Comparison of ENCODE assay signal across 18 cellular contexts in the genomic region with DNA sequence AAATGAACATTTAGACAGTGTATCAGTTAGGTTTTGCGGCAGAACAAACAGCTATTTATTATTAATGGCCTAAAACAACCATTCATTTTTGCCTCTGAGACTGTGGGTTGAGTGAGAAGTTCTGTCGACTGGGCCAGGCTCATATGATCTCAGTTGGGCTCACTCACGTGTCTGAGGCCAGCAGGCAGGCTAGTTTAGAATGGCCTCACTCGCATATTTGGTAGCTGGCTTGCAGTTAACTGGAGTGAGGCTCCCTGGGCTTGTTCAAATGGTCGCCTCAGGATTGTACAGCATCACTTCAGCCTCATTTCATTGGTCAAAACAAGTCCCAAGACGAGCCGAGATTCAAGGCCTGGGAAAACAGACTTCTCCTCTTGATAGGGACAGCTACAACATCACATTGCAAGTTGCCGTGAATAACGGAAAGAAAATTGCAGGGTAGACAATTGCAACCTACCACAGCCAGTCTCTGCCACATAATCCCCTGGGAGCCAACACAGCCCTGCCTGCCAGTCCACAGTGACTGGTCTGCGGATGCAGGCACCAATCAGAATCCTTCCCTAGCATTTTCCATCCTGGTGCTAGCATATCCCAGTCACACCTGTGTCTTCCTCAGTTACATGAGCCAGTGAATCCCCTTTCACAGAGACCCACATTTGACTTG. TPM values are rescaled to one million over a fixed set of nuclear protein-coding genes. Genes with fewer than 3 reads are reported as not detected.
A peak's percentile ranks its signal among the peaks of the same experiment; 100 is the strongest.
DNase-seq lines count a peak whose midpoint lies in the region; ATAC-seq lines count a peak whose summit lies in the region.
"Had no signal": no experiment of that assay in that cellular context is flagged by ENCODE, and none has a peak within 500 bp of the region (broad histone marks: within the 10 kb centered on the region; RNA-seq: fewer than 3 reads in every experiment).

No MANE protein-coding gene starts in this region.

- H3K36me3 Mint-ChIP-seq in activated naive CD8-positive, alpha-beta T cell treated with anti-CD3 and anti-CD28 coated beads, Interleukin-2, amount 50 U/mL, for 24 hours (ENCODE audit: low read depth), result no peaks in the 10 kb centered on the region
- H3K36me3 Mint-ChIP-seq: stimulated activated memory B cell treated with anti-CD40 and anti-IgM and Interleukin-4, amounts not matched to agents 10 μg/mL and 1 μg/mL and 100 μg/mL, for 72 hours had no signal

- intact Hi-C loops in Right ventricle myocardium superior (cut with DNase I), result no loop called here
- intact Hi-C loops in Right ventricle myocardium inferior (cut with DNase I), result no loop called here

- H3K9me3 Mint-ChIP-seq in activated naive CD8-positive, alpha-beta T cell treated with anti-CD3 and anti-CD28 coated beads, Interleukin-2, amount 50 U/mL, for 24 hours, result peaks cover 7% of the 10 kb centered on the region
- H3K9me3 Mint-ChIP-seq: stimulated activated memory B cell treated with anti-CD40 and anti-IgM and Interleukin-4, amounts not matched to agents 10 μg/mL and 1 μg/mL and 100 μg/mL, for 72 hours had no signal

- peak; percentile 8 for DNase-seq in Right ventricle myocardium superior
- no peak for DNase-seq in Right ventricle myocardium inferior (ENCODE audit: missing footprints)
- DNase-seq in NCI-H2107 (lab: John Stamatoyannopoulos, UW), result peak; percentile 8
- no peak for DNase-seq in activated naive CD8-positive, alpha-beta T cell treated with anti-CD3 and anti-CD28 coated beads, Interleukin-2, amount 50 U/mL, for 24 hours
- peak; percentile 9 for DNase-seq in superior temporal gyrus (ENCODE audit: extremely low spot score)
- DNase-seq: activated naive CD4-positive, alpha-beta T cell treated with Interleukin-2 at 50 U/mL for 16 hours; Caco-2; KG1; NCI-H1092 treated with DMSO at 0.1 percent for 48 hours; NCI-H2081; NCI-H526 treated with DMSO at 0.1 percent for 48 hours; OCI-M1; right lobe of liver; T-helper 9 cell; thyroid gland had no signal

- peak overlapping the region; percentile 86 for H3K27ac Mint-ChIP-seq in activated naive CD8-positive, alpha-beta T cell treated with anti-CD3 and anti-CD28 coated beads, Interleukin-2, amount 50 U/mL, for 24 hours

- no peaks in the 10 kb centered on the region for H3K27me3 Mint-ChIP-seq in activated naive CD8-positive, alpha-beta T cell treated with anti-CD3 and anti-CD28 coated beads, Interleukin-2, amount 50 U/mL, for 24 hours
- H3K27me3 Mint-ChIP-seq: stimulated activated memory B cell treated with anti-CD40 and anti-IgM and Interleukin-4, amounts not matched to agents 10 μg/mL and 1 μg/mL and 100 μg/mL, for 72 hours had no signal

- H3K4me1 Mint-ChIP-seq in activated naive CD8-positive, alpha-beta T cell treated with anti-CD3 and anti-CD28 coated beads, Interleukin-2, amount 50 U/mL, for 24 hours, result peaks cover 57% of the 10 kb centered on the region

- no peak overlapping the region for H3K4me3 Mint-ChIP-seq in activated naive CD8-positive, alpha-beta T cell treated with anti-CD3 and anti-CD28 coated beads, Interleukin-2, amount 50 U/mL, for 24 hours
- H3K4me3 Mint-ChIP-seq: stimulated activated memory B cell treated with anti-CD40 and anti-IgM and Interleukin-4, amounts not matched to agents 10 μg/mL and 1 μg/mL and 100 μg/mL, for 72 hours had no signal

- ATAC-seq in Right ventricle myocardium superior (ENCODE audit: poor library complexity) (no peak), Right ventricle myocardium inferior (no peak), GM21515 (IDR thresholded peaks at IDR 0.05; ENCODE audit: unreplicated experiment) (no peak), GM19035 (IDR thresholded peaks at IDR 0.05; ENCODE audit: unreplicated experiment) (no peak)
- no peak for ATAC-seq in activated naive CD8-positive, alpha-beta T cell treated with anti-CD3 and anti-CD28 coated beads, Interleukin-2, amount 50 U/mL, for 24 hours

RNA-seq across cellular contexts. Expression of a gene that starts 23.1 kb away (rescaled TPM):
- total RNA-seq in Right ventricle myocardium superior, result 146 TPM
- total RNA-seq in Right ventricle myocardium inferior, result 151 TPM

Comparison
In these comparisons a context has a peak if more than half of its experiments do, and no peak if none do; other contexts are left out.
1. DNase-seq: peak in Right ventricle myocardium superior (single experiment), NCI-H2107 (single experiment) and superior temporal gyrus (single experiment); none in Right ventricle myocardium inferior (single experiment) and activated naive CD8-positive, alpha-beta T cell treated with anti-CD3 and anti-CD28 coated beads, Interleukin-2, amount 50 U/mL, for 24 hours (single experiment).